ENCODE assay signal across 21 cellular contexts in genomic region chrX:7614616-7615015, GRCh38.
DNase-seq lines count a peak whose midpoint lies in the region; ATAC-seq lines count a peak whose summit lies in the region.
"Had no signal": no experiment of that assay in that cellular context is flagged by ENCODE, and none has a peak within 500 bp of the region (broad histone marks: within the 10 kb centered on the region; RNA-seq: fewer than 3 reads in every experiment).

No MANE protein-coding gene starts in this region.

- DNase-seq in NCI-H2171 treated with DMSO at 0.1 percent for 48 hours (lab: John Stamatoyannopoulos, UW) (peak; percentile 1), NCI-H2171 (lab: John Stamatoyannopoulos, UW) (no peak), NCI-H2107 (lab: John Stamatoyannopoulos, UW) (peak; percentile 34), NCI-H748 treated with DMSO at 0.1 percent for 48 hours (lab: John Stamatoyannopoulos, UW) (peak; percentile 95), EL (no peak), left cardiac atrium (no peak), Ammon's horn (ENCODE audit: low spot score) (no peak)
- DNase-seq: activated naive CD4-positive, alpha-beta T cell treated with anti-CD3 and anti-CD28 coated beads, Interleukin-2, amount 10 ng/mL, durations not matched to agents 7 days and 5 days; activated T-cell treated with anti-CD3 and anti-CD28 coated beads, Interleukin-2, amount 50 U/mL, for 72 hours; head of caudate nucleus; Kasumi-1; naive B cell; NCI-H526; occipital lobe; OCI-M1; SIG-M5; stimulated activated CD4-positive, alpha-beta T cell treated with anti-CD3 and anti-CD28 coated beads, Interleukin-2, amount 100 ng/mL, for 48 hours; stimulated activated naive B cell treated with anti-CD40 and anti-IgM and Interleukin-4, amounts not matched to agents 10 μg/mL and 1 μg/mL and 100 μg/mL, for 72 hours; thyroid gland had no signal

- ATAC-seq in left cardiac atrium: no peak
- no peak for ATAC-seq in GM18861 (IDR thresholded peaks at IDR 0.05; ENCODE audit: unreplicated experiment)
- ATAC-seq: activated T-cell treated with anti-CD3 and anti-CD28 coated beads, Interleukin-2, amount 50 U/mL, for 72 hours; left lobe of liver; stimulated activated naive B cell treated with anti-CD40 and anti-IgM and Interleukin-4, amounts not matched to agents 10 μg/mL and 1 μg/mL and 100 μg/mL, for 72 hours had no signal

- intact Hi-C loops in left cardiac atrium (cut with DNase I): no loop called here

Comparison
In these comparisons a context has a peak if more than half of its experiments do, and no peak if none do; other contexts are left out.
1. DNase-seq: peak in NCI-H2171 treated with DMSO at 0.1 percent for 48 hours (single experiment), NCI-H2107 (single experiment) and NCI-H748 treated with DMSO at 0.1 percent for 48 hours (single experiment); none in NCI-H2171 (single experiment), EL (single experiment), left cardiac atrium (single experiment) and Ammon's horn (single experiment).